8 cellular contexts compared by ENCODE assay signal in genomic region chr9:126861707-126862460, GRCh38. TPM values are rescaled to one million over a fixed set of nuclear protein-coding genes. Genes with fewer than 3 reads are reported as not detected.
A peak's percentile ranks its signal among the peaks of the same experiment; 100 is the strongest.
DNase-seq lines count a peak whose midpoint lies in the region; ATAC-seq, FAIRE-seq and TF ChIP-seq lines count a peak whose summit lies in the region.

No MANE protein-coding gene starts in this region.

- no peak for TF ChIP-seq POLR2A in A549 (IDR thresholded peaks at IDR 0.05; ENCODE audit: low read length)
- TF ChIP-seq POLR2A in IMR-90 (IDR thresholded peaks at IDR 0.05; ENCODE audit: low read depth, low read length): no peak
- TF ChIP-seq POLR2A in tibial nerve (IDR thresholded peaks at IDR 0.05): no peak

- ATAC-seq in A549 (no peak), IMR-90 (ENCODE audit: low read depth) (peak; percentile 9; the same call in 1 of the 2 replicates), omental fat pad (ENCODE audit: low FRiP score) (no peak), HG02970 (IDR thresholded peaks at IDR 0.05; ENCODE audit: low FRiP score, unreplicated experiment) (no peak)
- no peak for ATAC-seq in activated naive CD8-positive, alpha-beta T cell treated with anti-CD3 and anti-CD28 coated beads, Interleukin-2, amount 50 U/mL, for 24 hours

- no peak for FAIRE-seq in A549 (lab: Jason Lieb, UNC)

- H3K9me1 ChIP-seq in IMR-90 (ENCODE audit: insufficient read depth, low read length): peaks cover 9% of the 10 kb centered on the region; the same call in 1 of the 2 replicates

- TF ChIP-seq EP300 in A549 (IDR thresholded peaks at IDR 0.05) (no peak), tibial nerve (IDR thresholded peaks at IDR 0.05) (no peak)

- no peak overlapping the region for H3K18ac ChIP-seq in IMR-90 (ENCODE audit: low read depth, low read length)

- DNase-seq in A549 (ENCODE audit: low read depth in 1 of 2, low spot score in 1 of 2) (no peak), IMR-90 (peak; percentile 32), kidney epithelial cell (ENCODE audit: low read depth) (no peak), tibial nerve (ENCODE audit: low spot score in 2 of 2) (no peak), omental fat pad (ENCODE audit: low spot score) (no peak), NCI-H2107 treated with DMSO at 0.1 percent for 48 hours (lab: John Stamatoyannopoulos, UW; ENCODE audit: unreplicated experiment) (no peak)
- no peak for DNase-seq in activated naive CD8-positive, alpha-beta T cell treated with anti-CD3 and anti-CD28 coated beads, Interleukin-2, amount 50 U/mL, for 24 hours

- H3K56ac ChIP-seq in IMR-90 (ENCODE audit: extremely low read depth, insufficient read depth, low read length): peak overlapping the region; percentile 51; the same call in 1 of the 2 replicates

- no peaks in the 10 kb centered on the region for H3K27me3 Mint-ChIP-seq in activated naive CD8-positive, alpha-beta T cell treated with anti-CD3 and anti-CD28 coated beads, Interleukin-2, amount 50 U/mL, for 24 hours

- peak overlapping the region; percentile 23 for H2AK9ac ChIP-seq in IMR-90 (replicated peaks; ENCODE audit: low read depth, low read length, poor library complexity)

- intact Hi-C loops in IMR-90 (cut with micrococcal nuclease): no loop called here

- H4K5ac ChIP-seq in IMR-90 (ENCODE audit: low read depth, low read length): no peak overlapping the region

- peak overlapping the region; percentile 31; the same call in 1 of the 2 replicates for H3K4ac ChIP-seq in IMR-90 (ENCODE audit: low read depth, low read length)

- peaks cover 42% of the 10 kb centered on the region for H4K20me1 ChIP-seq in IMR-90 (ENCODE audit: insufficient read depth, low read length)

- peaks cover 17% of the 10 kb centered on the region for H3K36me3 Mint-ChIP-seq in activated naive CD8-positive, alpha-beta T cell treated with anti-CD3 and anti-CD28 coated beads, Interleukin-2, amount 50 U/mL, for 24 hours (ENCODE audit: low read depth)

- H3K14ac ChIP-seq in IMR-90 (replicated peaks; ENCODE audit: low read depth, low read length): peak overlapping the region; percentile 76

- H3K4me3 ChIP-seq in A549 (peak overlapping the region; percentile 75), IMR-90 (ENCODE audit: insufficient read depth, low read depth, low read length) (peak overlapping the region; percentile 72), kidney epithelial cell (ENCODE audit: low read depth, low read length) (peak overlapping the region; percentile 80), tibial nerve (peak overlapping the region; percentile 63 to 93 (median 76))

- peaks cover 27% of the 10 kb centered on the region for H3K4me1 Mint-ChIP-seq in activated naive CD8-positive, alpha-beta T cell treated with anti-CD3 and anti-CD28 coated beads, Interleukin-2, amount 50 U/mL, for 24 hours

- H2AFZ ChIP-seq in IMR-90 (replicated peaks; ENCODE audit: low read length, poor library complexity): no peak overlapping the region

- H3K4me1 ChIP-seq in A549 (peaks cover 18% of the 10 kb centered on the region), IMR-90 (ENCODE audit: control insufficient read depth, insufficient read depth, low read length) (peaks cover 7% of the 10 kb centered on the region), tibial nerve (peaks cover 0 to 49% (median 13%) of the 10 kb centered on the region in 4 donors)

- TF ChIP-seq RAD21 in A549 (conservative IDR thresholded peaks at IDR 0.05 in 1 of 2, IDR thresholded peaks at IDR 0.05 in 1 of 2): no peak
- TF ChIP-seq RAD21 in IMR-90 (IDR thresholded peaks at IDR 0.05; ENCODE audit: low read length): no peak

- H4K91ac ChIP-seq in IMR-90 (ENCODE audit: insufficient read depth, low read depth, low read length): no peak overlapping the region

- H3K27ac ChIP-seq in A549 (peak overlapping the region; percentile 97 to 98; a peak in 3 of 6 replicates), IMR-90 (ENCODE audit: insufficient read depth, low read length) (peak overlapping the region; percentile 75; the same call in 1 of the 2 replicates), tibial nerve (peak overlapping the region; percentile 66 to 97 (median 84))

- H3K4me2 ChIP-seq in A549 (peak overlapping the region; percentile 99), IMR-90 (ENCODE audit: low read depth, low read length) (peak overlapping the region; percentile 99)

- dilution Hi-C loops in IMR-90 (cut with HindIII; ENCODE audit: low sequenced_read_pairs, unreplicated experiment): no loop called here

- peak overlapping the region; percentile 87 for H3K9ac ChIP-seq in IMR-90 (ENCODE audit: low read depth, low read length)

- peaks cover 15% of the 10 kb centered on the region for H3K27me3 ChIP-seq in IMR-90 (ENCODE audit: control insufficient read depth, insufficient read depth, low read length)
- H3K27me3 ChIP-seq in kidney epithelial cell (ENCODE audit: control insufficient read depth, insufficient read depth, low read length): peaks cover 2% of the 10 kb centered on the region
- no peaks in the 10 kb centered on the region for H3K27me3 ChIP-seq in tibial nerve

- no peak overlapping the region for H2BK120ac ChIP-seq in IMR-90 (ENCODE audit: low read depth, low read length)

- H3K9me3 Mint-ChIP-seq in activated naive CD8-positive, alpha-beta T cell treated with anti-CD3 and anti-CD28 coated beads, Interleukin-2, amount 50 U/mL, for 24 hours: no peaks in the 10 kb centered on the region

- in situ Hi-C loops in IMR-90 (cut with MboI; ENCODE audit: low sequenced_read_pairs): no loop called here

- TF ChIP-seq CTCF in A549 (IDR thresholded peaks at IDR 0.05) (no peak), IMR-90 (conservative IDR thresholded peaks at IDR 0.05; ENCODE audit: low read depth, low read length) (no peak), kidney epithelial cell (IDR thresholded peaks at IDR 0.05; ENCODE audit: insufficient read depth, low read length, poor library complexity, severe bottlenecking) (no peak), tibial nerve (IDR thresholded peaks at IDR 0.05) (no peak), omental fat pad (IDR thresholded peaks at IDR 0.05) (no peak)

- H3K27ac Mint-ChIP-seq in activated naive CD8-positive, alpha-beta T cell treated with anti-CD3 and anti-CD28 coated beads, Interleukin-2, amount 50 U/mL, for 24 hours: peak overlapping the region; percentile 70

- H3K9me3 ChIP-seq in A549 (no peaks in the 10 kb centered on the region), IMR-90 (ENCODE audit: control insufficient read depth, insufficient read depth, low read length) (no peaks in the 10 kb centered on the region), tibial nerve (no peaks in the 10 kb centered on the region)

- peak overlapping the region; percentile 9 to 53; a peak in 2 of 4 replicates for H4K8ac ChIP-seq in IMR-90 (ENCODE audit: low read depth in 2 of 2, low read length in 2 of 2)

- H3K4me3 Mint-ChIP-seq in activated naive CD8-positive, alpha-beta T cell treated with anti-CD3 and anti-CD28 coated beads, Interleukin-2, amount 50 U/mL, for 24 hours: peak overlapping the region; percentile 82

- H3K79me1 ChIP-seq in IMR-90 (ENCODE audit: low read depth in 1 of 2, low read length in 2 of 2): peaks cover 41 to 51% of the 10 kb centered on the region in 2 experiments

- H2BK5ac ChIP-seq in IMR-90 (ENCODE audit: low read depth, low read length, poor library complexity, severe bottlenecking): peak overlapping the region; percentile 74

- H3K23ac ChIP-seq in IMR-90 (ENCODE audit: low read depth, low read length): peak overlapping the region; percentile 79

- BruUV-seq in IMR-90 (replicated peaks; lab: Mats Ljungman, UMichigan): no TSS peak

- H2BK15ac ChIP-seq in IMR-90 (ENCODE audit: low read depth, low read length): no peak overlapping the region; the same call in 2 of the 3 replicates

- 56% methylated on average over 11 of the region's 11 CpGs for WGBS in A549 (ENCODE audit: missing lambda C conversion rate)
- 17% methylated on average over 3 of the region's 11 CpGs; no CpG with 5 or more reads in 1 of the 2 experiments for WGBS in IMR-90 (ENCODE audit: extremely low coverage in 2 of 2, insufficient read length in 1 of 2), 2 experiments
- WGBS in tibial nerve, 2 donors: 23 to 26% methylated on average over 11 of the region's 11 CpGs

- H3K36me3 ChIP-seq in IMR-90 (ENCODE audit: control insufficient read depth, insufficient read depth, low read length): peaks cover 13% of the 10 kb centered on the region
- peaks cover 1% of the 10 kb centered on the region for H3K36me3 ChIP-seq in kidney epithelial cell (ENCODE audit: control insufficient read depth, insufficient read depth, low read length)
- H3K36me3 ChIP-seq in tibial nerve: peaks cover 0 to 22% (median 0%) of the 10 kb centered on the region in 3 donors

- POLR2A ChIA-PET in A549 (lab: Yijun Ruan, JAX): no interaction called here
- POLR2A ChIA-PET in IMR-90 (lab: Charles Lee; ENCODE audit: unreplicated experiment): no interaction called here

- H2BK20ac ChIP-seq in IMR-90 (ENCODE audit: low read depth, low read length): no peak overlapping the region

- CTCF ChIA-PET in A549 (lab: Yijun Ruan, JAX) (interaction anchor here (4.3 kb wide), 1 partner anchor 11 kb away, joined by 36 read pairs; no protein-coding TSS in a partner anchor), IMR-90 (lab: Yijun Ruan, JAX) (interaction anchor here (0.5 to 1.4 kb wide), 2 partner anchors 10 to 97 kb away, joined by 3 to 6 read pairs; no protein-coding TSS in a partner anchor)

- peak overlapping the region; percentile 6; the same call in 1 of the 2 replicates for H2AK5ac ChIP-seq in IMR-90 (ENCODE audit: low read depth, low read length)

RNA-seq across cellular contexts. Expression of gene ZBTB34, which starts 1.4 kb away (rescaled TPM):
- polyA plus RNA-seq in A549 (2011; rRNA removed): 6.4 and 6.6 TPM in 2 replicates
- polyA plus RNA-seq in A549 (2012; cell fraction: cytosol; rRNA removed): 1.6 and 1.9 TPM in 2 replicates
- polyA plus RNA-seq in A549 (2012; cell fraction: nucleus; rRNA removed): 1.6 and 2.5 TPM in 2 replicates
- 3.5 to 4.1 TPM (median 4.0 TPM) in 3 replicates for polyA plus RNA-seq in A549 (2017; fragmentation: RNase III; extraction: RNeasy Plus Mini Kit Qiagen cat#74134 plus additional on column Dnase treatment)
- 9.8 and 10.5 TPM in 2 replicates for polyA minus RNA-seq in A549 (2011; rRNA and poly(A)+ RNA removed)
- total RNA-seq in IMR-90 (2012; rRNA removed): 2.7 and 3.9 TPM in 2 replicates
- 2.8 and 3.1 TPM in 2 replicates for polyA plus RNA-seq in IMR-90 (2012; rRNA removed)
- polyA plus RNA-seq in IMR-90 (2012; cell fraction: cytosol; rRNA removed): 1.1 and 1.8 TPM in 2 replicates
- 2.1 and 6.2 TPM in 2 replicates for polyA plus RNA-seq in IMR-90 (2012; cell fraction: nucleus; rRNA removed; ENCODE audit: low replicate concordance)
- 10.4 and 11.2 TPM in 2 replicates for total RNA-seq in kidney epithelial cell
- total RNA-seq in tibial nerve: 10 to 100 TPM; 10.8 to 14.0 (median 11.7) TPM
- 10 to 100 TPM in 3 of 4 donors, 1 to 10 TPM in 1; 8.0 to 16.4 (median 13.4) TPM for total RNA-seq in omental fat pad

RNA-seq across cellular contexts. Expression of gene RALGPS1, which starts 52.7 kb away (rescaled TPM):
- 7.9 and 8.1 TPM in 2 replicates for polyA plus RNA-seq in A549 (2011; rRNA removed)
- 2.9 and 4.2 TPM in 2 replicates for polyA plus RNA-seq in A549 (2012; cell fraction: cytosol; rRNA removed)
- polyA plus RNA-seq in A549 (2012; cell fraction: nucleus; rRNA removed): 7.9 and 11.2 TPM in 2 replicates
- 3.0 to 5.0 TPM (median 3.9 TPM) in 3 replicates for polyA plus RNA-seq in A549 (2017; fragmentation: RNase III; extraction: RNeasy Plus Mini Kit Qiagen cat#74134 plus additional on column Dnase treatment)
- polyA minus RNA-seq in A549 (2011; rRNA and poly(A)+ RNA removed): 8.8 and 11.4 TPM in 2 replicates
- 0.90 and 2.5 TPM in 2 replicates for total RNA-seq in IMR-90 (2012; rRNA removed)
- 1.5 and 2.8 TPM in 2 replicates for polyA plus RNA-seq in IMR-90 (2012; rRNA removed)
- polyA plus RNA-seq in IMR-90 (2012; cell fraction: cytosol; rRNA removed): 0.37 and 1.1 TPM in 2 replicates
- 3.3 and 7.7 TPM in 2 replicates for polyA plus RNA-seq in IMR-90 (2012; cell fraction: nucleus; rRNA removed; ENCODE audit: low replicate concordance)
- 5.6 and 8.8 TPM in 2 replicates for total RNA-seq in kidney epithelial cell
- 1 to 10 TPM; 3.3 to 9.8 (median 6.7) TPM for total RNA-seq in tibial nerve
- total RNA-seq in omental fat pad: 10 to 100 TPM in 1 of 4 donors, 1 to 10 TPM in 3; 4.0 to 15.3 (median 4.8) TPM

RNA-seq across cellular contexts. Expression of gene ZBTB43, which starts 57.0 kb away (rescaled TPM):
- polyA plus RNA-seq in A549 (2011; rRNA removed): 9.9 and 11.7 TPM in 2 replicates
- 1.8 and 2.2 TPM in 2 replicates for polyA plus RNA-seq in A549 (2012; cell fraction: cytosol; rRNA removed)
- 2.6 and 3.6 TPM in 2 replicates for polyA plus RNA-seq in A549 (2012; cell fraction: nucleus; rRNA removed)
- polyA plus RNA-seq in A549 (2017; fragmentation: RNase III; extraction: RNeasy Plus Mini Kit Qiagen cat#74134 plus additional on column Dnase treatment): 6.1 to 9.7 TPM (median 7.7 TPM) in 3 replicates
- 7.1 and 8.6 TPM in 2 replicates for polyA minus RNA-seq in A549 (2011; rRNA and poly(A)+ RNA removed)
- 12.2 and 15.1 TPM in 2 replicates for total RNA-seq in IMR-90 (2012; rRNA removed)
- 4.1 and 4.5 TPM in 2 replicates for polyA plus RNA-seq in IMR-90 (2012; rRNA removed)
- polyA plus RNA-seq in IMR-90 (2012; cell fraction: cytosol; rRNA removed): 1.6 and 2.2 TPM in 2 replicates
- 3.0 and 7.5 TPM in 2 replicates for polyA plus RNA-seq in IMR-90 (2012; cell fraction: nucleus; rRNA removed; ENCODE audit: low replicate concordance)
- total RNA-seq in kidney epithelial cell: 11.8 and 12.7 TPM in 2 replicates
- 10 to 100 TPM in 2 of 4 donors, 1 to 10 TPM in 2; 6.0 to 10.4 (median 9.4) TPM for total RNA-seq in tibial nerve
- total RNA-seq in omental fat pad: 10 to 100 TPM; 11.2 to 28.8 (median 13.7) TPM
